8 cellular contexts compared by ENCODE assay signal in genomic region chr3:50568947-50569749, GRCh38. TPM values are rescaled to one million over a fixed set of nuclear protein-coding genes. Genes with fewer than 3 reads are reported as not detected.
A peak's percentile ranks its signal among the peaks of the same experiment; 100 is the strongest.
DNase-seq lines count a peak whose midpoint lies in the region; ATAC-seq, FAIRE-seq and TF ChIP-seq lines count a peak whose summit lies in the region.

TSS of gene HEMK1 (plus strand) at chr3:50569522. CDS start at chr3:50571105, 1,583 bp downstream.

- H3K4me3 ChIP-seq in HUES48 (ENCODE audit: low read depth, low read length): peak within 1 kb of the TSS; percentile 92
- H3K4me3 ChIP-seq in OCI-LY1 (ENCODE audit: low read depth, low read length, poor library complexity, severe bottlenecking): peak within 1 kb of the TSS; percentile 100

- no peak for TF ChIP-seq CTCF in OCI-LY1 (IDR thresholded peaks at IDR 0.05; ENCODE audit: low read length)
- no peak for TF ChIP-seq CTCF in mesothelial cell of epicardium (IDR thresholded peaks at IDR 0.05; ENCODE audit: unreplicated experiment)

- no peaks in the 10 kb centered on the region; the same call in 1 of the 2 replicates for H3K36me3 ChIP-seq in HUES48 (ENCODE audit: control insufficient read depth, insufficient read depth, low read length)
- H3K36me3 ChIP-seq in OCI-LY1 (ENCODE audit: insufficient read depth, low read length): no peaks in the 10 kb centered on the region

- FAIRE-seq in endometrium (lab: Jason Lieb, UNC): peak; percentile 88

- no peaks in the 10 kb centered on the region for H3K36me3 Mint-ChIP-seq in mesothelial cell of epicardium

- H3K27me3 ChIP-seq in HUES48 (ENCODE audit: control insufficient read depth, insufficient read depth, low read length): peaks cover 10% of the 10 kb centered on the region
- H3K27me3 ChIP-seq in OCI-LY1 (ENCODE audit: insufficient read depth, low read length): no peaks in the 10 kb centered on the region

- H3K9me3 ChIP-seq in HUES48 (ENCODE audit: control insufficient read depth, insufficient read depth, low read length) (no peaks in the 10 kb centered on the region), OCI-LY1 (ENCODE audit: low read length) (no peaks in the 10 kb centered on the region)

- peak within 1 kb of the TSS; percentile 89 for H3K4me2 ChIP-seq in OCI-LY1 (ENCODE audit: low read length)

- no peaks in the 10 kb centered on the region for H4K20me1 ChIP-seq in OCI-LY1 (ENCODE audit: insufficient read depth, low read length)

- peaks cover 16% of the 10 kb centered on the region for H3K27me3 Mint-ChIP-seq in mesothelial cell of epicardium (ENCODE audit: low read depth)

- peak within 1 kb of the TSS; percentile 93 for H3K4me3 Mint-ChIP-seq in mesothelial cell of epicardium

- DNase-seq in Caki2 (ENCODE audit: low read depth) (peak; percentile 88), mesothelial cell of epicardium (ENCODE audit: low spot score in 2 of 2, unreplicated experiment in 2 of 2) (peak; percentile 86 to 92)
- DNase-seq in activated CD8-positive, alpha-beta memory T cell treated with anti-CD3 and anti-CD28 coated beads, Interleukin-2, amount 50 U/mL, for 48 hours: peak; percentile 97
- DNase-seq in stimulated activated CD8-positive, alpha-beta memory T cell treated with anti-CD3 and anti-CD28 coated beads, Interleukin-15, amount 100 ng/mL, for 48 hours (ENCODE audit: low read depth in 2 of 2): peak; percentile 95 to 96

- peak within 1 kb of the TSS; percentile 96 for H3K27ac Mint-ChIP-seq in mesothelial cell of epicardium

- H3K9ac ChIP-seq in HUES48 (ENCODE audit: low read depth, low read length): peak within 1 kb of the TSS; percentile 63
- H3K9ac ChIP-seq in OCI-LY1 (ENCODE audit: low read length): peak within 1 kb of the TSS; percentile 97

- H3F3A ChIP-seq in OCI-LY1 (ENCODE audit: insufficient read depth, low read length): no peaks in the 10 kb centered on the region

- peak; percentile 60 for ATAC-seq in GM21390 (IDR thresholded peaks at IDR 0.05; ENCODE audit: unreplicated experiment)

- H3K4me1 ChIP-seq in HUES48 (ENCODE audit: control insufficient read depth, insufficient read depth, low read length): peaks cover 4% of the 10 kb centered on the region
- H3K4me1 ChIP-seq in OCI-LY1 (ENCODE audit: insufficient read depth, low read length, severe bottlenecking): peaks cover 29% of the 10 kb centered on the region

- H3K79me2 ChIP-seq in OCI-LY1 (ENCODE audit: insufficient read depth, low read length): no peaks in the 10 kb centered on the region

- H2AFZ ChIP-seq in OCI-LY1 (ENCODE audit: low read length): peak within 1 kb of the TSS; percentile 67; the same call in 1 of the 2 replicates

- H3K9me3 Mint-ChIP-seq in mesothelial cell of epicardium: no peaks in the 10 kb centered on the region

- in situ Hi-C loops in Caki2 (cut with HindIII; ENCODE audit: low pct_unique_long_range_greater_than_20kb, low sequenced_read_pairs): no loop called here

- H3K9me2 ChIP-seq in OCI-LY1 (ENCODE audit: low read depth, low read length): no peaks in the 10 kb centered on the region

- H3K27ac ChIP-seq in HUES48 (ENCODE audit: low read depth, low read length) (peak within 1 kb of the TSS; percentile 91), OCI-LY1 (ENCODE audit: low read depth, low read length, poor library complexity, severe bottlenecking) (peak within 1 kb of the TSS; percentile 36)

- H3K4me1 Mint-ChIP-seq in mesothelial cell of epicardium: peaks cover 17% of the 10 kb centered on the region

RNA-seq across cellular contexts. Expression of gene HEMK1, which starts in this region (rescaled TPM):
- 13.2 and 25.6 TPM in 2 replicates for total RNA-seq in Caki2 (2014; rRNA removed; shearing (Covaris generic); ENCODE audit: low replicate concordance)
- total RNA-seq in mesothelial cell of epicardium: 32.1 to 34.1 TPM (median 32.8 TPM) in 3 replicates

Comparison
In these comparisons a context has a peak if more than half of its experiments do, and no peak if none do; other contexts are left out.
1. Peak in every context shown above with its lines: DNase-seq, ATAC-seq, H3K4me3 ChIP-seq and H3K27ac ChIP-seq.